In genomic region chr13:41311607-41312500, GRCh38 we compare ENCODE assay signal across 8 cellular contexts. TPM values are rescaled to one million over a fixed set of nuclear protein-coding genes. Genes with fewer than 3 reads are reported as not detected.
DNase-seq lines count a peak whose midpoint lies in the region; ATAC-seq, FAIRE-seq and TF ChIP-seq lines count a peak whose summit lies in the region.

No MANE protein-coding gene starts in this region.

- H3K9me1 ChIP-seq in keratinocyte (ENCODE audit: control insufficient read depth, extremely low read depth, insufficient read depth, low read length) = no peaks in the 10 kb centered on the region

- H3K9me3 Mint-ChIP-seq in activated B cell treated with CpG ODN at 0.5 μM for 24 hours = no peaks in the 10 kb centered on the region

- TF ChIP-seq CTCF in KMS-11 (conservative IDR thresholded peaks at IDR 0.05; ENCODE audit: low read depth, low read length) (no peak), activated B cell treated with CpG ODN at 0.5 μM for 24 hours (IDR thresholded peaks at IDR 0.05) (no peak), keratinocyte (optimal IDR thresholded peaks at IDR 0.05 in 1 of 3, IDR thresholded peaks at IDR 0.05 in 1 of 3, conservative IDR thresholded peaks at IDR 0.05 in 1 of 3; ENCODE audit: extremely low read depth in 1 of 3, insufficient read depth in 2 of 3, low read length in 3 of 3) (no peak)

- peak overlapping the region; percentile 82 for H3K27ac ChIP-seq in KMS-11
- H3K27ac ChIP-seq in caudate nucleus (ENCODE audit: low read depth, low read length) = peak overlapping the region; percentile 92
- peak overlapping the region; percentile 94 for H3K27ac ChIP-seq in keratinocyte (ENCODE audit: control insufficient read depth, insufficient read depth, low read length)

- H3K4me3 ChIP-seq in KMS-11 (IDR thresholded peaks at IDR 0.05; ENCODE audit: insufficient read depth, low read depth, low read length) (no peak overlapping the region), keratinocyte (ENCODE audit: control insufficient read depth in 2 of 3, extremely low read depth in 1 of 3, insufficient read depth in 2 of 3, low read depth in 1 of 3, low read length in 3 of 3) (peak overlapping the region; percentile 94 to 98 (median 97))

- POLR2A ChIA-PET in activated B cell treated with CpG ODN at 0.5 μM for 24 hours (lab: Charles Lee) = no interaction called here

- CTCF ChIA-PET in activated B cell treated with CpG ODN at 0.5 μM for 24 hours (lab: Charles Lee) = no interaction called here

- FAIRE-seq in keratinocyte (lab: Jason Lieb, UNC) = no peak

- H2AFZ ChIP-seq in KMS-11 (ENCODE audit: low read depth) (peak overlapping the region; percentile 91), keratinocyte (ENCODE audit: control insufficient read depth, low read length) (peak overlapping the region; percentile 99)

- H3K27me3 ChIP-seq in KMS-11 (ENCODE audit: insufficient read depth, low read depth) (no peaks in the 10 kb centered on the region), keratinocyte (ENCODE audit: control insufficient read depth, extremely low read depth, insufficient read depth, low read length) (no peaks in the 10 kb centered on the region)

- H3K4me2 ChIP-seq in KMS-11 (peak overlapping the region; percentile 95), keratinocyte (ENCODE audit: control insufficient read depth, extremely low read depth, insufficient read depth, low read depth, low read length) (peak overlapping the region; percentile 79)

- H3K4me1 ChIP-seq in KMS-11 (ENCODE audit: low read depth, poor library complexity, severe bottlenecking) = peaks cover 33% of the 10 kb centered on the region
- H3K4me1 ChIP-seq in keratinocyte (ENCODE audit: control insufficient read depth, extremely low read depth, insufficient read depth, low read length) = peaks cover 20% of the 10 kb centered on the region

- H3K36me3 Mint-ChIP-seq in activated B cell treated with CpG ODN at 0.5 μM for 24 hours (ENCODE audit: low read depth) = peaks cover 7% of the 10 kb centered on the region

- ATAC-seq in GM21737 (IDR thresholded peaks at IDR 0.05; ENCODE audit: unreplicated experiment) (peak; percentile 42), activated B cell treated with CpG ODN at 0.5 μM for 24 hours (ENCODE audit: low read depth) (peak; percentile 45)

- H4K20me1 ChIP-seq in KMS-11 (ENCODE audit: insufficient read depth) = peaks cover 6% of the 10 kb centered on the region; the same call in 1 of the 2 replicates
- H4K20me1 ChIP-seq in keratinocyte (ENCODE audit: control insufficient read depth, extremely low read depth, insufficient read depth, low read length) = no peaks in the 10 kb centered on the region

- intact Hi-C loops in activated B cell treated with CpG ODN at 0.5 μM for 24 hours (cut with micrococcal nuclease) = loop anchor here (1.0 to 10.0 kb wide), 17 partner anchors 29 to 1665 kb away; partner anchors contain the start of genes AKAP11, COG6, DGKH and ELF1

- DNase-seq in EH (ENCODE audit: low read depth) = peak; percentile 61
- no peak for DNase-seq in activated B cell treated with CpG ODN at 0.5 μM for 24 hours
- DNase-seq in caudate nucleus (lab: John Stamatoyannopoulos, UW) = peak in 45 of 61 donors; percentile 2 to 70 (median 42)
- no peak for DNase-seq in keratinocyte (ENCODE audit: low read depth, low spot score)
- peak; percentile 30 for DNase-seq in stimulated activated CD4-positive, alpha-beta T cell treated with anti-CD3 and anti-CD28 coated beads, Interleukin-15, amount 100 ng/mL, for 48 hours (ENCODE audit: low read depth in 2 of 2)
- DNase-seq in NCI-H1436 (lab: John Stamatoyannopoulos, UW) = no peak

- peak overlapping the region; percentile 96 for H3K4me3 Mint-ChIP-seq in activated B cell treated with CpG ODN at 0.5 μM for 24 hours

- H3K4me1 Mint-ChIP-seq in activated B cell treated with CpG ODN at 0.5 μM for 24 hours = peaks cover 47% of the 10 kb centered on the region

- no peaks in the 10 kb centered on the region for H3K27me3 Mint-ChIP-seq in activated B cell treated with CpG ODN at 0.5 μM for 24 hours

- H3K36me3 ChIP-seq in KMS-11 (ENCODE audit: insufficient read depth) (no peaks in the 10 kb centered on the region), keratinocyte (ENCODE audit: control insufficient read depth in 2 of 2, extremely low read depth in 1 of 2, insufficient read depth in 2 of 2, low read length in 2 of 2) (no peaks in the 10 kb centered on the region)

- H3K79me2 ChIP-seq in KMS-11 (ENCODE audit: insufficient read depth, low read depth) (peaks cover 57% of the 10 kb centered on the region), keratinocyte (ENCODE audit: control insufficient read depth, insufficient read depth, low read length) (peaks cover 57% of the 10 kb centered on the region)

- peak overlapping the region; percentile 88 for H3K9ac ChIP-seq in KMS-11
- peak overlapping the region; percentile 94 for H3K9ac ChIP-seq in keratinocyte (ENCODE audit: control insufficient read depth, extremely low read depth, insufficient read depth, low read length)

- dilution Hi-C loops in keratinocyte (cut with MboI; ENCODE audit: extremely low pct_ligation_motif_present, low sequenced_read_pairs) = no loop called here

- H3K9me3 ChIP-seq in keratinocyte (ENCODE audit: control insufficient read depth, low read depth, low read length) = no peaks in the 10 kb centered on the region

- peak overlapping the region; percentile 90 for H3K27ac Mint-ChIP-seq in activated B cell treated with CpG ODN at 0.5 μM for 24 hours

RNA-seq across cellular contexts. Expression of gene NAA16, which starts 0.8 kb away (rescaled TPM):
- 18.5 and 21.4 TPM in 2 replicates for total RNA-seq in activated B cell treated with CpG ODN at 0.5 μM for 24 hours
- polyA plus RNA-seq in keratinocyte = 4.2 to 12.0 TPM (median 5.6 TPM) in 3 replicates
- 13.7 TPM for polyA plus RNA-seq in keratinocyte (2011; ENCODE audit: low read depth)
- polyA plus RNA-seq in keratinocyte (2011; cell fraction: cytosol; rRNA removed) = 2.8 and 5.9 TPM in 2 replicates
- 11.4 and 18.9 TPM in 2 replicates for polyA plus RNA-seq in keratinocyte (2011; cell fraction: nucleus; rRNA removed)
- polyA plus RNA-seq in keratinocyte (2012; ENCODE audit: low replicate concordance) = 4.5 and 6.1 TPM in 2 replicates
- polyA minus RNA-seq in keratinocyte = 1.5 to 14.7 TPM (median 3.7 TPM) in 3 replicates
- polyA minus RNA-seq in keratinocyte (2011; cell fraction: cytosol; rRNA and poly(A)+ RNA removed) = 4.0 TPM
- 8.3 and 12.2 TPM in 2 replicates for polyA minus RNA-seq in keratinocyte (2011; cell fraction: nucleus; rRNA and poly(A)+ RNA removed)

RNA-seq across cellular contexts. Expression of gene MTRF1, which starts 48.5 kb away (rescaled TPM):
- total RNA-seq in activated B cell treated with CpG ODN at 0.5 μM for 24 hours = 22.2 and 26.7 TPM in 2 replicates
- polyA plus RNA-seq in keratinocyte = 9.1 to 16.9 TPM (median 12.1 TPM) in 3 replicates
- polyA plus RNA-seq in keratinocyte (2011; ENCODE audit: low read depth) = 8.7 TPM
- 4.9 and 11.3 TPM in 2 replicates for polyA plus RNA-seq in keratinocyte (2011; cell fraction: cytosol; rRNA removed)
- polyA plus RNA-seq in keratinocyte (2011; cell fraction: nucleus; rRNA removed) = 25.8 and 28.7 TPM in 2 replicates
- polyA plus RNA-seq in keratinocyte (2012; ENCODE audit: low replicate concordance) = 6.8 and 7.4 TPM in 2 replicates
- 1.1 to 11.7 TPM (median 6.0 TPM) in 3 replicates for polyA minus RNA-seq in keratinocyte
- 3.8 TPM for polyA minus RNA-seq in keratinocyte (2011; cell fraction: cytosol; rRNA and poly(A)+ RNA removed)
- 5.4 and 10.2 TPM in 2 replicates for polyA minus RNA-seq in keratinocyte (2011; cell fraction: nucleus; rRNA and poly(A)+ RNA removed)

Comparison
In these comparisons a context has a peak if more than half of its experiments do, and no peak if none do; other contexts are left out.
1. DNase-seq: peak in EH (single experiment), caudate nucleus (45 of 61) and stimulated activated CD4-positive, alpha-beta T cell treated with anti-CD3 and anti-CD28 coated beads, Interleukin-15, amount 100 ng/mL, for 48 hours (2 of 2); none in activated B cell treated with CpG ODN at 0.5 μM for 24 hours (single experiment), keratinocyte (single experiment) and NCI-H1436 (single experiment).
2. Peak in every context shown above with its lines, with median percentiles within 50 percentile points of each other: H3K27ac ChIP-seq.